In genomic region chr10:132360766-132361447, GRCh38 we compare ENCODE assay signal across 8 cellular contexts. TPM values are rescaled to one million over a fixed set of nuclear protein-coding genes. Genes with fewer than 3 reads are reported as not detected.
A peak's percentile ranks its signal among the peaks of the same experiment; 100 is the strongest.
DNase-seq lines count a peak whose midpoint lies in the region; ATAC-seq, FAIRE-seq and TF ChIP-seq lines count a peak whose summit lies in the region.

No MANE protein-coding gene starts in this region.

- no peaks in the 10 kb centered on the region for H3K9me2 ChIP-seq in Karpas-422 (replicated peaks; ENCODE audit: insufficient read depth, low read length)

- H3K27me3 ChIP-seq in Karpas-422 (ENCODE audit: low read length) (no peaks in the 10 kb centered on the region), keratinocyte (ENCODE audit: control insufficient read depth, extremely low read depth, insufficient read depth, low read length) (no peaks in the 10 kb centered on the region), suprapubic skin (no peaks in the 10 kb centered on the region)

- H3K36me3 ChIP-seq in Karpas-422 (ENCODE audit: insufficient read depth, low read length) (no peaks in the 10 kb centered on the region), keratinocyte (ENCODE audit: control insufficient read depth in 2 of 2, extremely low read depth in 1 of 2, insufficient read depth in 2 of 2, low read length in 2 of 2) (no peaks in the 10 kb centered on the region), suprapubic skin (peaks cover 16% of the 10 kb centered on the region)

- no peaks in the 10 kb centered on the region for H3K9me3 ChIP-seq in Karpas-422 (ENCODE audit: low read length)
- H3K9me3 ChIP-seq in keratinocyte (ENCODE audit: control insufficient read depth, low read depth, low read length), result peaks cover 2% of the 10 kb centered on the region
- H3K9me3 ChIP-seq in suprapubic skin, result no peaks in the 10 kb centered on the region

- no peak for TF ChIP-seq EP300 in suprapubic skin (IDR thresholded peaks at IDR 0.05)

- TF ChIP-seq POLR2A in suprapubic skin (IDR thresholded peaks at IDR 0.05), result no peak
- TF ChIP-seq POLR2A in lower leg skin (IDR thresholded peaks at IDR 0.05), result no peak

- H3K4me3 ChIP-seq in Karpas-422 (ENCODE audit: low read length) (no peak overlapping the region), keratinocyte (ENCODE audit: control insufficient read depth in 2 of 3, extremely low read depth in 1 of 3, insufficient read depth in 2 of 3, low read depth in 1 of 3, low read length in 3 of 3) (no peak overlapping the region), suprapubic skin (no peak overlapping the region), lower leg skin (ENCODE audit: low read depth, poor library complexity, severe bottlenecking) (no peak overlapping the region)

- 73% methylated on average over 18 of the region's 22 CpGs for WGBS in suprapubic skin
- WGBS in lower leg skin, 2 donors, result 68 to 87% methylated on average over 18 to 22 of the region's 22 CpGs

- TF ChIP-seq CTCF in keratinocyte (optimal IDR thresholded peaks at IDR 0.05 in 1 of 3, IDR thresholded peaks at IDR 0.05 in 1 of 3, conservative IDR thresholded peaks at IDR 0.05 in 1 of 3; ENCODE audit: extremely low read depth in 1 of 3, insufficient read depth in 2 of 3, low read length in 3 of 3) (peak; percentile 42 to 77 (median 50)), suprapubic skin (IDR thresholded peaks at IDR 0.05) (peak in 1 of 2 donors; percentile 56), lower leg skin (IDR thresholded peaks at IDR 0.05) (no peak)

- intact Hi-C loops in lower leg skin (cut with DNase I; ENCODE audit: low total_unique reads), result no loop called here

- dilution Hi-C loops in keratinocyte (cut with MboI; ENCODE audit: extremely low pct_ligation_motif_present, low sequenced_read_pairs), result no loop called here

- H3K9ac ChIP-seq in Karpas-422 (ENCODE audit: low read length) (no peak overlapping the region), keratinocyte (ENCODE audit: control insufficient read depth, extremely low read depth, insufficient read depth, low read length) (no peak overlapping the region)

- H4K20me1 ChIP-seq in Karpas-422 (ENCODE audit: insufficient read depth, low read depth, low read length), result no peaks in the 10 kb centered on the region
- H4K20me1 ChIP-seq in keratinocyte (ENCODE audit: control insufficient read depth, extremely low read depth, insufficient read depth, low read length), result no peaks in the 10 kb centered on the region

- H2AFZ ChIP-seq in Karpas-422 (ENCODE audit: low read length), result no peak overlapping the region
- H2AFZ ChIP-seq in keratinocyte (ENCODE audit: control insufficient read depth, low read length), result no peak overlapping the region

- no peak overlapping the region for H3K27ac Mint-ChIP-seq in activated naive CD4-positive, alpha-beta T cell treated with anti-CD3 and anti-CD28 coated beads, Interleukin-2, amount 50 U/mL, for 72 hours

- H3K27ac ChIP-seq in Karpas-422 (ENCODE audit: low read length) (no peak overlapping the region), keratinocyte (ENCODE audit: control insufficient read depth, insufficient read depth, low read length) (no peak overlapping the region), suprapubic skin (no peak overlapping the region)

- no peaks in the 10 kb centered on the region for H3K36me3 Mint-ChIP-seq in activated naive CD4-positive, alpha-beta T cell treated with anti-CD3 and anti-CD28 coated beads, Interleukin-2, amount 50 U/mL, for 72 hours

- DNase-seq in AG08395 (ENCODE audit: low spot score), result peak; percentile 19
- peak; percentile 52 for DNase-seq in Karpas-422
- peak; percentile 45 to 53 for DNase-seq in activated naive CD4-positive, alpha-beta T cell treated with anti-CD3 and anti-CD28 coated beads, Interleukin-2, amount 50 U/mL, for 72 hours (ENCODE audit: low spot score in 2 of 2)
- DNase-seq in keratinocyte (ENCODE audit: low read depth, low spot score), result no peak
- DNase-seq in suprapubic skin (ENCODE audit: low spot score in 2 of 2), result peak; percentile 49 to 82
- DNase-seq in lower leg skin (ENCODE audit: low spot score in 2 of 2), result no peak
- DNase-seq in Ammon's horn (ENCODE audit: low spot score), result no peak

- no peak overlapping the region for H3K4me2 ChIP-seq in Karpas-422 (ENCODE audit: low read depth, low read length, poor library complexity, severe bottlenecking)
- H3K4me2 ChIP-seq in keratinocyte (ENCODE audit: control insufficient read depth, extremely low read depth, insufficient read depth, low read depth, low read length), result no peak overlapping the region

- no peaks in the 10 kb centered on the region for H3K9me1 ChIP-seq in keratinocyte (ENCODE audit: control insufficient read depth, extremely low read depth, insufficient read depth, low read length)

- H3K4me1 ChIP-seq in Karpas-422 (ENCODE audit: low read length) (no peaks in the 10 kb centered on the region), keratinocyte (ENCODE audit: control insufficient read depth, extremely low read depth, insufficient read depth, low read length) (no peaks in the 10 kb centered on the region), suprapubic skin (no peaks in the 10 kb centered on the region)

- FAIRE-seq in keratinocyte (lab: Jason Lieb, UNC), result no peak

- ATAC-seq in activated naive CD4-positive, alpha-beta T cell treated with anti-CD3 and anti-CD28 coated beads, Interleukin-2, amount 50 U/mL, for 72 hours, result peak; percentile 36 to 51
- no peak for ATAC-seq in HG03469 (IDR thresholded peaks at IDR 0.05; ENCODE audit: unreplicated experiment)

- H3K9me3 Mint-ChIP-seq in activated naive CD4-positive, alpha-beta T cell treated with anti-CD3 and anti-CD28 coated beads, Interleukin-2, amount 50 U/mL, for 72 hours, result peaks cover 5 to 9% of the 10 kb centered on the region in 2 donors

- no peaks in the 10 kb centered on the region for H3K79me2 ChIP-seq in Karpas-422 (ENCODE audit: low read length)
- H3K79me2 ChIP-seq in keratinocyte (ENCODE audit: control insufficient read depth, insufficient read depth, low read length), result no peaks in the 10 kb centered on the region

RNA-seq across cellular contexts. Expression of gene LRRC27, which starts 28.9 kb away (rescaled TPM):
- 2.2 and 12.4 TPM in 2 replicates for total RNA-seq in Karpas-422 (2014; rRNA removed; shearing (Covaris generic); ENCODE audit: low replicate concordance)
- total RNA-seq in activated naive CD4-positive, alpha-beta T cell treated with anti-CD3 and anti-CD28 coated beads, Interleukin-2, amount 50 U/mL, for 72 hours, result 1 to 10 TPM; 4.1 to 7.2 TPM
- 3.0 to 3.5 TPM (median 3.1 TPM) in 3 replicates for polyA plus RNA-seq in keratinocyte
- 8.3 TPM for polyA plus RNA-seq in keratinocyte (2011; ENCODE audit: low read depth)
- polyA plus RNA-seq in keratinocyte (2011; cell fraction: cytosol; rRNA removed), result 1.8 and 2.9 TPM in 2 replicates
- 9.2 and 15.3 TPM in 2 replicates for polyA plus RNA-seq in keratinocyte (2011; cell fraction: nucleus; rRNA removed)
- polyA plus RNA-seq in keratinocyte (2012; ENCODE audit: low replicate concordance), result 2.6 and 3.9 TPM in 2 replicates
- 1.7 to 4.3 TPM (median 2.1 TPM) in 3 replicates for polyA minus RNA-seq in keratinocyte
- 1.3 TPM for polyA minus RNA-seq in keratinocyte (2011; cell fraction: cytosol; rRNA and poly(A)+ RNA removed)
- polyA minus RNA-seq in keratinocyte (2011; cell fraction: nucleus; rRNA and poly(A)+ RNA removed), result 2.7 and 4.6 TPM in 2 replicates
- total RNA-seq in suprapubic skin (10 to 100 TPM in 1 of 4 donors, 1 to 10 TPM in 3; 6.6 to 13.1 (median 7.1) TPM), lower leg skin (10 to 100 TPM in 1 of 4 donors, 1 to 10 TPM in 3; 3.1 to 11.3 (median 8.5) TPM)

RNA-seq across cellular contexts. Expression of gene PWWP2B, which starts 36.1 kb away (rescaled TPM):
- total RNA-seq in Karpas-422 (2014; rRNA removed; shearing (Covaris generic); ENCODE audit: low replicate concordance), result 1.4 and 3.7 TPM in 2 replicates
- total RNA-seq in activated naive CD4-positive, alpha-beta T cell treated with anti-CD3 and anti-CD28 coated beads, Interleukin-2, amount 50 U/mL, for 72 hours, result 1 to 10 TPM in 1 of 2 donors, under 1 TPM in 1; 0.64 to 4.3 TPM
- 3.1 to 6.5 TPM (median 3.8 TPM) in 3 replicates for polyA plus RNA-seq in keratinocyte
- 4.3 TPM for polyA plus RNA-seq in keratinocyte (2011; ENCODE audit: low read depth)
- 2.2 and 5.8 TPM in 2 replicates for polyA plus RNA-seq in keratinocyte (2011; cell fraction: cytosol; rRNA removed)
- polyA plus RNA-seq in keratinocyte (2011; cell fraction: nucleus; rRNA removed), result 6.3 and 9.1 TPM in 2 replicates
- 8.8 and 10.9 TPM in 2 replicates for polyA plus RNA-seq in keratinocyte (2012; ENCODE audit: low replicate concordance)
- 1.8 to 2.5 TPM (median 2.1 TPM) in 3 replicates for polyA minus RNA-seq in keratinocyte
- polyA minus RNA-seq in keratinocyte (2011; cell fraction: cytosol; rRNA and poly(A)+ RNA removed), result 20.3 TPM
- polyA minus RNA-seq in keratinocyte (2011; cell fraction: nucleus; rRNA and poly(A)+ RNA removed), result 7.9 and 10.7 TPM in 2 replicates
- total RNA-seq in suprapubic skin (10 to 100 TPM; 15.2 to 19.4 (median 18.3) TPM), lower leg skin (10 to 100 TPM; 28.3 to 33.1 (median 28.9) TPM)

RNA-seq across cellular contexts. Expression of gene STK32C, which starts 53.2 kb away (rescaled TPM):
- total RNA-seq in Karpas-422 (2014; rRNA removed; shearing (Covaris generic); ENCODE audit: low replicate concordance), result 8.4 and 20.7 TPM in 2 replicates
- total RNA-seq in activated naive CD4-positive, alpha-beta T cell treated with anti-CD3 and anti-CD28 coated beads, Interleukin-2, amount 50 U/mL, for 72 hours, result 10 to 100 TPM; 14.5 to 25.5 TPM
- polyA plus RNA-seq in keratinocyte, result 4.0 to 4.7 TPM (median 4.1 TPM) in 3 replicates
- 2.9 TPM for polyA plus RNA-seq in keratinocyte (2011; ENCODE audit: low read depth)
- polyA plus RNA-seq in keratinocyte (2011; cell fraction: cytosol; rRNA removed), result 3.3 and 6.0 TPM in 2 replicates
- 4.2 and 5.4 TPM in 2 replicates for polyA plus RNA-seq in keratinocyte (2011; cell fraction: nucleus; rRNA removed)
- polyA plus RNA-seq in keratinocyte (2012; ENCODE audit: low replicate concordance), result 5.6 and 6.0 TPM in 2 replicates
- 2.2 to 5.1 TPM (median 3.3 TPM) in 3 replicates for polyA minus RNA-seq in keratinocyte
- polyA minus RNA-seq in keratinocyte (2011; cell fraction: cytosol; rRNA and poly(A)+ RNA removed), result 5.2 TPM
- 1.9 and 3.2 TPM in 2 replicates for polyA minus RNA-seq in keratinocyte (2011; cell fraction: nucleus; rRNA and poly(A)+ RNA removed)
- total RNA-seq in suprapubic skin (1 to 10 TPM; 1.3 to 5.6 (median 4.7) TPM), lower leg skin (1 to 10 TPM; 4.8 to 6.4 (median 5.7) TPM)

Comparison
In these comparisons a context has a peak if more than half of its experiments do, and no peak if none do; other contexts are left out.
1. DNase-seq: peak in AG08395 (single experiment), Karpas-422 (single experiment), activated naive CD4-positive, alpha-beta T cell treated with anti-CD3 and anti-CD28 coated beads, Interleukin-2, amount 50 U/mL, for 72 hours (2 of 2) and suprapubic skin (2 of 2); none in keratinocyte (single experiment), lower leg skin (0 of 2) and Ammon's horn (single experiment).
2. CTCF ChIP-seq: peak in keratinocyte (3 of 3); none in lower leg skin (0 of 3).